In genomic region chr6:144263786-144264185, GRCh38 we compare ENCODE assay signal across 13 cellular contexts. TPM values are rescaled to one million over a fixed set of nuclear protein-coding genes. Genes with fewer than 3 reads are reported as not detected.
DNase-seq lines count a peak whose midpoint lies in the region; TF ChIP-seq lines count a peak whose summit lies in the region.
"Had no signal": no experiment of that assay in that cellular context is flagged by ENCODE, and none has a peak within 500 bp of the region (broad histone marks: within the 10 kb centered on the region; RNA-seq: fewer than 3 reads in every experiment).

No MANE protein-coding gene starts in this region.

- no CpG with 5 or more reads among the region's 3 CpGs for WGBS in mesodermal cell (ENCODE audit: insufficient coverage in 2 of 2), 2 experiments
- 91 to 95% methylated on average over 3 of the region's 3 CpGs for WGBS in tibial nerve, 2 donors

- no peak for TF ChIP-seq POLR2A in breast epithelium (IDR thresholded peaks at IDR 0.05)
- TF ChIP-seq POLR2A in tibial nerve (IDR thresholded peaks at IDR 0.05), result no peak

- TF ChIP-seq EP300 in tibial nerve (IDR thresholded peaks at IDR 0.05), result no peak

- H3K27ac ChIP-seq in breast epithelium, result peak overlapping the region; percentile 33 to 40
- H3K27ac ChIP-seq in mesodermal cell (ENCODE audit: low read depth, low read length, severe bottlenecking), result peak overlapping the region; percentile 99
- peak overlapping the region in 3 of 4 donors; percentile 23 to 75 (median 69) for H3K27ac ChIP-seq in tibial nerve

- intact Hi-C loops in breast epithelium (cut with DNase I; ENCODE audit: low total_unique reads), result no loop called here

- H3K9me3 ChIP-seq in breast epithelium, result no peaks in the 10 kb centered on the region
- peaks cover 7% of the 10 kb centered on the region for H3K9me3 ChIP-seq in mesodermal cell (ENCODE audit: control insufficient read depth, low read length)
- H3K9me3 ChIP-seq in tibial nerve, result peaks cover 0 to 4% (median 0%) of the 10 kb centered on the region in 4 donors

- no peak for TF ChIP-seq CTCF in breast epithelium (IDR thresholded peaks at IDR 0.05)
- no peak for TF ChIP-seq CTCF in tibial nerve (IDR thresholded peaks at IDR 0.05)
- no peak for TF ChIP-seq CTCF in GM10266 (IDR thresholded peaks at IDR 0.05; ENCODE audit: control insufficient read depth, insufficient read depth, low read depth, missing control alignments)

- H3K4me3 ChIP-seq in breast epithelium (no peak overlapping the region), mesodermal cell (ENCODE audit: extremely low read depth, insufficient read depth, low read length, poor library complexity, severe bottlenecking) (no peak overlapping the region), tibial nerve (no peak overlapping the region)

- H3K4me1 ChIP-seq in breast epithelium (peaks cover 0 to 6% of the 10 kb centered on the region in 2 donors), mesodermal cell (ENCODE audit: control insufficient read depth, insufficient read depth, low read length, poor library complexity, severe bottlenecking) (peaks cover 22% of the 10 kb centered on the region), tibial nerve (peaks cover 0 to 43% (median 25%) of the 10 kb centered on the region in 4 donors)

- H3K36me3 ChIP-seq in breast epithelium (no peaks in the 10 kb centered on the region), mesodermal cell (ENCODE audit: control insufficient read depth, insufficient read depth, low read length) (peaks cover 5% of the 10 kb centered on the region), tibial nerve (no peaks in the 10 kb centered on the region)

- DNase-seq in NCI-H226 (peak; percentile 30), breast epithelium (ENCODE audit: low spot score in 2 of 2) (no peak), tibial nerve (ENCODE audit: low spot score in 2 of 2) (no peak), GM10266 (ENCODE audit: extremely low spot score) (no peak), NCI-H1048 (lab: John Stamatoyannopoulos, UW) (no peak), D341Med (ENCODE audit: low spot score) (no peak), NCI-H2227 (lab: John Stamatoyannopoulos, UW; ENCODE audit: unreplicated experiment) (no peak)
- DNase-seq: activated naive CD8-positive, alpha-beta T cell treated with anti-CD3 and anti-CD28 coated beads, Interleukin-2, amount 10 ng/mL, durations not matched to agents 7 days and 5 days; hypothalamus; NCI-H524; SHP77; substantia nigra had no signal

- H3K27me3 ChIP-seq in breast epithelium (no peaks in the 10 kb centered on the region), tibial nerve (no peaks in the 10 kb centered on the region)

RNA-seq across cellular contexts. Expression of gene UTRN, which starts 21.3 kb away (rescaled TPM):
- 100 to 1,000 TPM; 204 to 397 (median 263) TPM for total RNA-seq in breast epithelium
- polyA plus RNA-seq in mesodermal cell (2013, experiment 1 of 2), result 53.3 TPM
- polyA plus RNA-seq in mesodermal cell (2013, experiment 2 of 2), result 48.2 TPM
- 100 to 1,000 TPM; 279 to 370 (median 307) TPM for total RNA-seq in tibial nerve

Comparison
In these comparisons a context has a peak if more than half of its experiments do, and no peak if none do; other contexts are left out.
1. H3K27ac ChIP-seq: peak in every context shown above with its lines; median percentile 99 in mesodermal cell; 69 in tibial nerve; 36 in breast epithelium.